Comparison of ENCODE assay signal across 11 cellular contexts in genomic region chr9:134320195-134320885, GRCh38. TPM values are rescaled to one million over a fixed set of nuclear protein-coding genes. Genes with fewer than 3 reads are reported as not detected.
DNase-seq lines count a peak whose midpoint lies in the region; ATAC-seq and TF ChIP-seq lines count a peak whose summit lies in the region.
"Had no signal": no experiment of that assay in that cellular context is flagged by ENCODE, and none has a peak within 500 bp of the region (broad histone marks: within the 10 kb centered on the region; RNA-seq: fewer than 3 reads in every experiment).

No MANE protein-coding gene starts in this region.

- H3K79me1 ChIP-seq in IMR-90 (ENCODE audit: low read depth in 1 of 2, low read length in 2 of 2), result no peaks in the 10 kb centered on the region

- intact Hi-C loops in IMR-90 (cut with micrococcal nuclease), result loop anchor here (10.0 kb wide), 1 partner anchor 256 kb away; the partner anchor contains the start of gene BRD3
- intact Hi-C loops in sciatic nerve (cut with DNase I), result loop anchor here (10.0 kb wide), 2 partner anchors 114 to 146 kb away; no protein-coding TSS in a partner anchor

- H3K4me2 ChIP-seq in IMR-90 (ENCODE audit: low read depth, low read length), result no peak overlapping the region

- H3K36me3 Mint-ChIP-seq in central memory CD8-positive, alpha-beta T cell (ENCODE audit: insufficient read depth), result peaks cover 10% of the 10 kb centered on the region
- H3K36me3 Mint-ChIP-seq: activated naive CD8-positive, alpha-beta T cell treated with anti-CD3 and anti-CD28 coated beads, Interleukin-2, amount 10 ng/mL, durations not matched to agents 7 days and 5 days had no signal

- no peak overlapping the region for H3K56ac ChIP-seq in IMR-90 (ENCODE audit: extremely low read depth, insufficient read depth, low read length)

- ATAC-seq in IMR-90 (ENCODE audit: low read depth) (no peak), sciatic nerve (no peak), SK-N-SH treated with all-trans-retinoic acid at 6 μM for 48 hours (no peak), HG03025 (IDR thresholded peaks at IDR 0.05; ENCODE audit: low FRiP score, unreplicated experiment) (no peak)
- ATAC-seq in central memory CD8-positive, alpha-beta T cell (replicated peaks; ENCODE audit: extremely low read depth, poor library complexity, severe bottlenecking), result no peak

- no peak overlapping the region for H2AK9ac ChIP-seq in IMR-90 (replicated peaks; ENCODE audit: low read depth, low read length, poor library complexity)

- 86% methylated on average over 8 of the region's 20 CpGs; no CpG with 5 or more reads in 1 of the 2 experiments for WGBS in IMR-90 (ENCODE audit: extremely low coverage in 2 of 2, insufficient read length in 1 of 2), 2 experiments
- 57% methylated on average over 20 of the region's 20 CpGs for WGBS in liver

- H3K23ac ChIP-seq in IMR-90 (ENCODE audit: low read depth, low read length), result no peak overlapping the region; the same call in 1 of the 2 replicates

- H3K9me3 ChIP-seq in IMR-90 (ENCODE audit: control insufficient read depth, insufficient read depth, low read length) (no peaks in the 10 kb centered on the region), liver (ENCODE audit: control insufficient read depth in 4 of 4, low read length in 3 of 4) (no peaks in the 10 kb centered on the region)
- H3K9me3 ChIP-seq: tibial nerve had no signal

- H3K36me3 ChIP-seq in IMR-90 (ENCODE audit: control insufficient read depth, insufficient read depth, low read length), result no peaks in the 10 kb centered on the region
- no peaks in the 10 kb centered on the region for H3K36me3 ChIP-seq in liver (ENCODE audit: control insufficient read depth in 4 of 4, insufficient read depth in 3 of 4, low read depth in 1 of 4, low read length in 3 of 4)
- H3K36me3 ChIP-seq: tibial nerve had no signal

- H3K14ac ChIP-seq in IMR-90 (replicated peaks; ENCODE audit: low read depth, low read length), result peak overlapping the region; percentile 40; the same call in 1 of the 2 replicates

- H4K20me1 ChIP-seq in IMR-90 (ENCODE audit: insufficient read depth, low read length), result no peaks in the 10 kb centered on the region

- H3K4me1 Mint-ChIP-seq in central memory CD8-positive, alpha-beta T cell, result peaks cover 19% of the 10 kb centered on the region

- no peak for TF ChIP-seq POLR2A in IMR-90 (IDR thresholded peaks at IDR 0.05; ENCODE audit: low read depth, low read length)

- H3K9ac ChIP-seq in IMR-90 (ENCODE audit: low read depth, low read length), result no peak overlapping the region
- H3K9ac ChIP-seq in liver (ENCODE audit: low read depth in 1 of 2, low read length in 2 of 2), result peak overlapping the region in 1 of 2 donors; percentile 75

- POLR2A ChIA-PET in IMR-90 (lab: Charles Lee; ENCODE audit: unreplicated experiment), result interaction anchor here (0.5 kb wide), 1 partner anchor 241 kb away, joined by 11 read pairs; no protein-coding TSS in a partner anchor

- peak overlapping the region; percentile 54 for H3K4ac ChIP-seq in IMR-90 (ENCODE audit: low read depth, low read length)

- TF ChIP-seq CTCF in IMR-90 (conservative IDR thresholded peaks at IDR 0.05; ENCODE audit: low read depth, low read length) (no peak), liver (IDR thresholded peaks at IDR 0.05; ENCODE audit: low read depth, low read length, missing input control) (no peak)

- TF ChIP-seq RAD21 in IMR-90 (IDR thresholded peaks at IDR 0.05; ENCODE audit: low read length), result no peak
- TF ChIP-seq RAD21 in liver (IDR thresholded peaks at IDR 0.05), result no peak

- dilution Hi-C loops in IMR-90 (cut with HindIII; ENCODE audit: low sequenced_read_pairs, unreplicated experiment), result no loop called here

- peaks cover 48% of the 10 kb centered on the region for H3K4me1 ChIP-seq in IMR-90 (ENCODE audit: control insufficient read depth, insufficient read depth, low read length)
- peaks cover 22 to 77% (median 56%) of the 10 kb centered on the region in 4 donors for H3K4me1 ChIP-seq in liver (ENCODE audit: control insufficient read depth in 4 of 4, insufficient read depth in 4 of 4, low read length in 3 of 4)

- H3K27ac Mint-ChIP-seq in central memory CD8-positive, alpha-beta T cell (ENCODE audit: low read depth), result no peak overlapping the region
- H3K27ac Mint-ChIP-seq: activated naive CD8-positive, alpha-beta T cell treated with anti-CD3 and anti-CD28 coated beads, Interleukin-2, amount 10 ng/mL, durations not matched to agents 7 days and 5 days had no signal

- H3K27ac ChIP-seq in IMR-90 (ENCODE audit: insufficient read depth, low read length) (no peak overlapping the region), liver (ENCODE audit: low read depth in 1 of 2, low read length in 2 of 2) (peak overlapping the region; percentile 100)
- H3K27ac ChIP-seq: C4-2B, VCaP had no signal

- H4K8ac ChIP-seq in IMR-90 (ENCODE audit: low read depth in 2 of 2, low read length in 2 of 2), result no peak overlapping the region

- H3K27me3 ChIP-seq in IMR-90 (ENCODE audit: control insufficient read depth, insufficient read depth, low read length), result no peaks in the 10 kb centered on the region
- H3K27me3 ChIP-seq in liver (ENCODE audit: control insufficient read depth in 4 of 4, insufficient read depth in 4 of 4, low read length in 3 of 4), result no peaks in the 10 kb centered on the region
- H3K27me3 ChIP-seq: tibial nerve had no signal

- peak overlapping the region; percentile 36 for H2AFZ ChIP-seq in IMR-90 (replicated peaks; ENCODE audit: low read length, poor library complexity)

- CTCF ChIA-PET in IMR-90 (lab: Yijun Ruan, JAX), result no interaction called here

- H2BK120ac ChIP-seq in IMR-90 (ENCODE audit: low read depth, low read length), result no peak overlapping the region; the same call in 1 of the 2 replicates

- no TSS peak for BruUV-seq in IMR-90 (replicated peaks; lab: Mats Ljungman, UMichigan)

- H3K9me3 Mint-ChIP-seq in central memory CD8-positive, alpha-beta T cell, result no peaks in the 10 kb centered on the region
- H3K9me3 Mint-ChIP-seq: activated naive CD8-positive, alpha-beta T cell treated with anti-CD3 and anti-CD28 coated beads, Interleukin-2, amount 10 ng/mL, durations not matched to agents 7 days and 5 days had no signal

- H2BK5ac ChIP-seq in IMR-90 (ENCODE audit: low read depth, low read length, poor library complexity, severe bottlenecking), result no peak overlapping the region

- in situ Hi-C loops in IMR-90 (cut with MboI; ENCODE audit: low sequenced_read_pairs), result loop anchor here (5.0 kb wide), 1 partner anchor 153 kb away; no protein-coding TSS in a partner anchor

- H3K27me3 Mint-ChIP-seq in central memory CD8-positive, alpha-beta T cell, result no peaks in the 10 kb centered on the region

- H4K5ac ChIP-seq in IMR-90 (ENCODE audit: low read depth, low read length), result no peak overlapping the region

- H2BK15ac ChIP-seq in IMR-90 (ENCODE audit: low read depth, low read length), result no peak overlapping the region; the same call in 2 of the 3 replicates

- DNase-seq in IMR-90, result no peak
- no peak for DNase-seq in central memory CD8-positive, alpha-beta T cell (ENCODE audit: low spot score in 2 of 2)
- peak; percentile 57 for DNase-seq in sciatic nerve (ENCODE audit: low spot score)
- DNase-seq in activated naive CD4-positive, alpha-beta T cell (lab: John Stamatoyannopoulos, UW), result no peak
- DNase-seq: activated naive CD8-positive, alpha-beta T cell treated with anti-CD3 and anti-CD28 coated beads, Interleukin-2, amount 10 ng/mL, durations not matched to agents 7 days and 5 days had no signal

- H3K4me3 Mint-ChIP-seq in central memory CD8-positive, alpha-beta T cell, result peak overlapping the region; percentile 34
- H3K4me3 Mint-ChIP-seq: activated naive CD8-positive, alpha-beta T cell treated with anti-CD3 and anti-CD28 coated beads, Interleukin-2, amount 10 ng/mL, durations not matched to agents 7 days and 5 days had no signal

- peaks cover 16% of the 10 kb centered on the region for H3K9me1 ChIP-seq in IMR-90 (ENCODE audit: insufficient read depth, low read length)

- peak overlapping the region; percentile 20; the same call in 1 of the 2 replicates for H2BK20ac ChIP-seq in IMR-90 (ENCODE audit: low read depth, low read length)

- H3K4me3 ChIP-seq in IMR-90 (ENCODE audit: insufficient read depth, low read depth, low read length) (no peak overlapping the region), liver (ENCODE audit: low read depth in 1 of 3, low read length in 3 of 3) (no peak overlapping the region)
- H3K4me3 ChIP-seq: tibial nerve had no signal

- 0 out of 2 replicates have a peak overlapping the region, but pooled peaks have one; percentile 68 for H2AK5ac ChIP-seq in IMR-90 (ENCODE audit: low read depth, low read length)

- H3K18ac ChIP-seq in IMR-90 (ENCODE audit: low read depth, low read length), result peak overlapping the region; percentile 30; the same call in 1 of the 2 replicates

- no peak overlapping the region for H4K91ac ChIP-seq in IMR-90 (ENCODE audit: insufficient read depth, low read depth, low read length)

TF ChIP-seq in IMR-90, 13 proteins besides CTCF, POLR2A, EP300 and RAD21 (continues in another document):
- no peak for TF ChIP-seq BHLHE40 (IDR thresholded peaks at IDR 0.05; ENCODE audit: low read depth, low read length)
- TF ChIP-seq MAZ (IDR thresholded peaks at IDR 0.05; ENCODE audit: borderline replicate concordance, low read depth, low read length), result no peak
- TF ChIP-seq NFE2L2 (IDR thresholded peaks at IDR 0.05; ENCODE audit: low read depth, low read length), result no peak
- TF ChIP-seq MAFK (IDR thresholded peaks at IDR 0.05; ENCODE audit: low read depth, low read length), result no peak
- no peak for TF ChIP-seq RFX5 (IDR thresholded peaks at IDR 0.05; ENCODE audit: low read depth, low read length)

TF ChIP-seq in liver, 16 proteins besides CTCF, POLR2A, EP300 and RAD21:
- TF ChIP-seq HNF4A (conservative IDR thresholded peaks at IDR 0.05), result no peak
TF ChIP-seq in liver: peak in this region for 0.

TF ChIP-seq in SK-N-SH treated with all-trans-retinoic acid at 6 μM for 48 hours, 23 proteins besides CTCF, POLR2A, EP300 and RAD21 (continues in another document):
- no peak for TF ChIP-seq ISL1 (CRISPR knock-in tag; IDR thresholded peaks at IDR 0.05)
- TF ChIP-seq BACH2 (CRISPR knock-in tag; IDR thresholded peaks at IDR 0.05; ENCODE audit: borderline replicate concordance), result no peak
- no peak for TF ChIP-seq ZC3H10 (CRISPR knock-in tag; IDR thresholded peaks at IDR 0.05)

RNA-seq across cellular contexts. Expression of gene RXRA, which starts 5.9 kb away (rescaled TPM):
- total RNA-seq in IMR-90 (2012; rRNA removed) (7.5 and 8.1 TPM in 2 replicates), liver (100 to 1,000 TPM in 1 of 2 donors, 10 to 100 TPM in 1; 41.5 to 116 TPM), sciatic nerve (78.1 TPM)
- polyA plus RNA-seq in IMR-90 (2012; rRNA removed) (17.9 and 19.0 TPM in 2 replicates), liver (100 to 1,000 TPM in 1 of 2 donors, 10 to 100 TPM in 1; 46.8 to 101 TPM)
- 7.8 and 17.6 TPM in 2 replicates for polyA plus RNA-seq in IMR-90 (2012; cell fraction: cytosol; rRNA removed)
- polyA plus RNA-seq in IMR-90 (2012; cell fraction: nucleus; rRNA removed; ENCODE audit: low replicate concordance), result 11.2 and 21.7 TPM in 2 replicates
